1 cellular context compared by ENCODE assay signal in genomic region chr1:27726173-27726793, GRCh38.
A peak's percentile ranks its signal among the peaks of the same experiment; 100 is the strongest.
TF ChIP-seq lines count a peak whose summit lies in the region.

No MANE protein-coding gene starts in this region.

TF ChIP-seq in H1, 55 proteins besides CTCF, POLR2A, EP300 and RAD21:
- peak; percentile 14 to 23; a peak in 2 of 4 replicates for TF ChIP-seq SIN3A (conservative IDR thresholded peaks at IDR 0.05 in 1 of 2, IDR thresholded peaks at IDR 0.05 in 1 of 2; ENCODE audit: low read depth in 1 of 2, low read length in 2 of 2)
- TF ChIP-seq KDM4A (IDR thresholded peaks at IDR 0.05; ENCODE audit: low read depth, low read length, severe bottlenecking), result peak; percentile 48
- no peak for TF ChIP-seq TCF12 (IDR thresholded peaks at IDR 0.05; ENCODE audit: low read depth, low read length)
TF ChIP-seq in H1: peak in this region for 2.
